9 cellular contexts compared by ENCODE assay signal in the genomic region with DNA sequence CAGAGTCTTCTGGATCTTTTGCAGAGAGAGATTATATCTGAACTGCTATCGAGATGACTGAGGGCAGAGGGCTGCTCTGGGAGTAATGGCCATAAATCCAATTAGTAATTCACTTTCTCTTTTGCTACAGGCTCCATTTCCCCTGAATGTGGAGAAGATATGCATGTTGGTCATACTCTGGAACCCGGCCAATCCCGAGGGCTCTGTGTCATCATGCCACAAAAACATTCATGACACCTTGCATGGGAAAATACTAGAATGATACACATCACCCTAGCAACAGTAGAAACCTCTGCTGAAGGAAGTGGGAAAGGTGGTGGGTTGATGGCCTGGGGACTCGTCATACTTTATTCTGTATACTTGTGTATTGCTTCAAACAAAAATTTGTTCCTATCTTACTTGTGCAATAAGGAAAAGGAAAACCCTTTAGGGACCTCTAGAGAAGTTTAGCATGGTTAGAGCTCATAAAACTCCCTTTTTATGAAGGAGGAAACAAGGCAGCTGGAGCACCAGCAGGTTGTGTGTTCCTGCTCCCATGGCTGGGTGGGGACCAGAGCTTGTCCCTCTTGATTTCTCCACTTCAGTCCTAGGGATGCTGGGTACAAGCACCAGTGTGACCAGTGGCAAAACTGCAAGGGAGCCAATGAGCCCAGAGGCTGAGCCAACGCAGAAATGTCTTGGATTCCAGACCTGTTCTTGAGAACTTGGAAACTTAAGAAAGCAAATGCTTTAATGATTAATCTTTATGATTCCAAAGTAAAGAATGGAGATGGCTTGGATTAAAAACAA. TPM values are rescaled to one million over a fixed set of nuclear protein-coding genes. Genes with fewer than 3 reads are reported as not detected.
A peak's percentile ranks its signal among the peaks of the same experiment; 100 is the strongest.
DNase-seq lines count a peak whose midpoint lies in the region; ATAC-seq and TF ChIP-seq lines count a peak whose summit lies in the region.
"Had no signal": no experiment of that assay in that cellular context is flagged by ENCODE, and none has a peak within 500 bp of the region (broad histone marks: within the 10 kb centered on the region; RNA-seq: fewer than 3 reads in every experiment).

No MANE protein-coding gene starts in this region.

- peaks cover 3% of the 10 kb centered on the region for H3K9me3 Mint-ChIP-seq in activated CD8-positive, alpha-beta memory T cell treated with anti-CD3 and anti-CD28 coated beads, Interleukin-2, amount 10 ng/mL, durations not matched to agents 7 days and 5 days (ENCODE audit: low read depth)
- peaks cover 4% of the 10 kb centered on the region for H3K9me3 Mint-ChIP-seq in stimulated activated naive CD8-positive, alpha-beta T cell treated with anti-CD3 and anti-CD28 coated beads, Interleukin-15, Interleukin-2, amounts not matched to agents 100 ng/mL and 50 ng/mL, for 24 hours
- H3K9me3 Mint-ChIP-seq: type B pancreatic cell had no signal

- H3K4me1 Mint-ChIP-seq in activated CD8-positive, alpha-beta memory T cell treated with anti-CD3 and anti-CD28 coated beads, Interleukin-2, amount 10 ng/mL, durations not matched to agents 7 days and 5 days = peaks cover 11% of the 10 kb centered on the region
- peaks cover 15% of the 10 kb centered on the region for H3K4me1 Mint-ChIP-seq in stimulated activated naive CD8-positive, alpha-beta T cell treated with anti-CD3 and anti-CD28 coated beads, Interleukin-15, Interleukin-2, amounts not matched to agents 100 ng/mL and 50 ng/mL, for 24 hours (ENCODE audit: low read depth)

- peak; percentile 18 to 38 for DNase-seq in activated CD8-positive, alpha-beta memory T cell treated with anti-CD3 and anti-CD28 coated beads for 1 hour (ENCODE audit: extremely low read depth in 1 of 2, low read depth in 1 of 2)
- no peak for DNase-seq in activated CD8-positive, alpha-beta memory T cell treated with anti-CD3 and anti-CD28 coated beads, Interleukin-2, amount 50 U/mL, for 48 hours
- DNase-seq in activated CD8-positive, alpha-beta memory T cell treated with anti-CD3 and anti-CD28 coated beads, Interleukin-2, amount 10 ng/mL, durations not matched to agents 7 days and 5 days = peak; percentile 61
- DNase-seq in glomerular visceral epithelial cell (ENCODE audit: extremely low spot score) (peak; percentile 99), NCI-H774 (lab: John Stamatoyannopoulos, UW) (no peak), prostate gland (ENCODE audit: low spot score) (no peak), hypothalamus (lab: John Stamatoyannopoulos, UW) (no peak)

- H3K36me3 ChIP-seq in prostate gland = no peaks in the 10 kb centered on the region

- intact Hi-C loops in prostate gland (cut with DNase I) = no loop called here

- no peaks in the 10 kb centered on the region for H3K27me3 Mint-ChIP-seq in activated CD8-positive, alpha-beta memory T cell treated with anti-CD3 and anti-CD28 coated beads, Interleukin-2, amount 10 ng/mL, durations not matched to agents 7 days and 5 days
- H3K27me3 Mint-ChIP-seq in stimulated activated naive CD8-positive, alpha-beta T cell treated with anti-CD3 and anti-CD28 coated beads, Interleukin-15, Interleukin-2, amounts not matched to agents 100 ng/mL and 50 ng/mL, for 24 hours = peaks cover 3% of the 10 kb centered on the region
- H3K27me3 Mint-ChIP-seq: type B pancreatic cell had no signal

- H3K27ac ChIP-seq in prostate gland = no peak overlapping the region

- no peaks in the 10 kb centered on the region for H3K4me1 ChIP-seq in prostate gland (replicated peaks)

- ATAC-seq in activated CD8-positive, alpha-beta memory T cell treated with anti-CD3 and anti-CD28 coated beads, Interleukin-2, amount 10 ng/mL, durations not matched to agents 7 days and 5 days = peak; percentile 76

- TF ChIP-seq CTCF in prostate gland (IDR thresholded peaks at IDR 0.05) = no peak

- CTCF ChIA-PET in activated CD8-positive, alpha-beta memory T cell treated with anti-CD3 and anti-CD28 coated beads, Interleukin-2, amount 10 ng/mL, durations not matched to agents 7 days and 5 days (lab: Charles Lee) = no interaction called here

- H3K27ac Mint-ChIP-seq in activated CD8-positive, alpha-beta memory T cell treated with anti-CD3 and anti-CD28 coated beads, Interleukin-2, amount 10 ng/mL, durations not matched to agents 7 days and 5 days = no peak overlapping the region
- H3K27ac Mint-ChIP-seq in stimulated activated naive CD8-positive, alpha-beta T cell treated with anti-CD3 and anti-CD28 coated beads, Interleukin-15, Interleukin-2, amounts not matched to agents 100 ng/mL and 50 ng/mL, for 24 hours = peak overlapping the region; percentile 27
- H3K27ac Mint-ChIP-seq: type B pancreatic cell had no signal

- H3K9me3 ChIP-seq in prostate gland = no peaks in the 10 kb centered on the region

- no peak overlapping the region for H3K4me3 ChIP-seq in prostate gland

- H3K4me3 Mint-ChIP-seq in activated CD8-positive, alpha-beta memory T cell treated with anti-CD3 and anti-CD28 coated beads, Interleukin-2, amount 10 ng/mL, durations not matched to agents 7 days and 5 days = no peak overlapping the region
- no peak overlapping the region for H3K4me3 Mint-ChIP-seq in stimulated activated naive CD8-positive, alpha-beta T cell treated with anti-CD3 and anti-CD28 coated beads, Interleukin-15, Interleukin-2, amounts not matched to agents 100 ng/mL and 50 ng/mL, for 24 hours
- H3K4me3 Mint-ChIP-seq: type B pancreatic cell had no signal

- no peaks in the 10 kb centered on the region for H3K27me3 ChIP-seq in prostate gland (replicated peaks; ENCODE audit: insufficient read depth)

- TF ChIP-seq POLR2A in prostate gland (IDR thresholded peaks at IDR 0.05) = no peak

- no peaks in the 10 kb centered on the region for H3K36me3 Mint-ChIP-seq in activated CD8-positive, alpha-beta memory T cell treated with anti-CD3 and anti-CD28 coated beads, Interleukin-2, amount 10 ng/mL, durations not matched to agents 7 days and 5 days
- no peaks in the 10 kb centered on the region for H3K36me3 Mint-ChIP-seq in stimulated activated naive CD8-positive, alpha-beta T cell treated with anti-CD3 and anti-CD28 coated beads, Interleukin-15, Interleukin-2, amounts not matched to agents 100 ng/mL and 50 ng/mL, for 24 hours (ENCODE audit: low read depth)
- H3K36me3 Mint-ChIP-seq: type B pancreatic cell had no signal

- 14% methylated on average over 5 of the region's 5 CpGs for WGBS in prostate gland

RNA-seq across cellular contexts. Expression of gene CTAGE1, which starts 25.9 kb away (rescaled TPM):
- total RNA-seq in activated CD8-positive, alpha-beta memory T cell treated with anti-CD3 and anti-CD28 coated beads, Interleukin-2, amount 10 ng/mL, durations not matched to agents 7 days and 5 days = not detected
- total RNA-seq in prostate gland = under 1 TPM in 1 of 2 donors, not detected in 1; 0.80 TPM

Comparison
In these comparisons a context has a peak if more than half of its experiments do, and no peak if none do; other contexts are left out.
1. DNase-seq: peak in activated CD8-positive, alpha-beta memory T cell treated with anti-CD3 and anti-CD28 coated beads for 1 hour (2 of 2), activated CD8-positive, alpha-beta memory T cell treated with anti-CD3 and anti-CD28 coated beads, Interleukin-2, amount 10 ng/mL, durations not matched to agents 7 days and 5 days (single experiment) and glomerular visceral epithelial cell (single experiment); none in activated CD8-positive, alpha-beta memory T cell treated with anti-CD3 and anti-CD28 coated beads, Interleukin-2, amount 50 U/mL, for 48 hours (single experiment), NCI-H774 (single experiment), prostate gland (single experiment) and hypothalamus (0 of 51).